Comparison of ENCODE assay signal across 8 cellular contexts in the genomic region with DNA sequence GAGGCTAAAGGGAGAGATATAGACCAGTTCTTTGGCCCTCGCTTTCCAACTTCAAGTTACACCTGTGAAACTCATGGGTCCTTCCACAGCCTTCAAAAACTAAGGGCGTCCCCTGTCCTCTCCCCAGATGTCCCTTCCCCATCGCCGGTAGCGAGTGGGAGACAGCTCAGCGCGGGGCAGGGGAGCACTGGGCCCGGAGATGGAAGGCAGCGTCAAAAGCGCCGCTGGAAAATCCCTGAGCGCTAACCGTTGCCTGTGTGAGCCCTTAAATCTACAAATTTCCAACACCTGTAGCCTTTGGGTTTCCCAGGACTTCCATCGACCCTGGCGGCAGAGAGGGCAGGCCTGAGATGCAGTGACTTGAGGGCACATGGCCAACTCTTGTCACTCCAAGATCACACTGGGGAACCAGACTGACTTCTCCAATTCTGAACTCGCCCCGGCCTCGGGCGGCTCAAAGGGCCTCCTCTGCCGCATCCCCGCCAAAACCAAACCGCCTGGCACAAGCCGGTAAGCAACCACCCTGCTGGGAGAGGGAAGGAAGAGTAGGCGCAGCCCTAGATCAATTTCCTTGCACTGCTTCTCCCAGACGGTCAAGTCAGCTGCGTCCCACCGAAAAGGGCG. TPM values are rescaled to one million over a fixed set of nuclear protein-coding genes. Genes with fewer than 3 reads are reported as not detected.
DNase-seq lines count a peak whose midpoint lies in the region; ATAC-seq, FAIRE-seq and TF ChIP-seq lines count a peak whose summit lies in the region.

No MANE protein-coding gene starts in this region.

- FAIRE-seq in HTR-8/SVneo (lab: Jason Lieb, UNC), result no peak

- peaks cover 5% of the 10 kb centered on the region for H3K36me3 Mint-ChIP-seq in T-helper 2 cell treated with Interferon-gamma antibody and Interleukin-4, amounts not matched to agents 5 μg/mL and 100 μg/mL, for 36 hours (ENCODE audit: low read depth)
- no peaks in the 10 kb centered on the region for H3K36me3 Mint-ChIP-seq in endodermal cell (ENCODE audit: low read depth)

- H3K9ac ChIP-seq in endodermal cell (ENCODE audit: extremely low read depth, low read length, poor library complexity, severe bottlenecking), result no peak overlapping the region

- H3K27me3 Mint-ChIP-seq in T-helper 2 cell treated with Interferon-gamma antibody and Interleukin-4, amounts not matched to agents 5 μg/mL and 100 μg/mL, for 36 hours (ENCODE audit: low read depth), result peaks cover 76% of the 10 kb centered on the region
- peaks cover 80% of the 10 kb centered on the region for H3K27me3 Mint-ChIP-seq in endodermal cell (ENCODE audit: insufficient read depth)

- H3K9me3 ChIP-seq in endodermal cell (ENCODE audit: control insufficient read depth, low read length) (no peaks in the 10 kb centered on the region), upper lobe of right lung (no peaks in the 10 kb centered on the region)

- ATAC-seq in GM21528 (IDR thresholded peaks at IDR 0.05; ENCODE audit: low FRiP score, unreplicated experiment) (peak; percentile 19), upper lobe of right lung (peak; percentile 8)

- no peaks in the 10 kb centered on the region for H3K36me3 ChIP-seq in endodermal cell (ENCODE audit: control insufficient read depth, insufficient read depth, low read length)
- H3K36me3 ChIP-seq in upper lobe of right lung, result no peaks in the 10 kb centered on the region

- TF ChIP-seq CTCF in endodermal cell (conservative IDR thresholded peaks at IDR 0.05), result no peak
- no peak for TF ChIP-seq CTCF in upper lobe of right lung (IDR thresholded peaks at IDR 0.05)

- peaks cover 88% of the 10 kb centered on the region for H3K27me3 ChIP-seq in endodermal cell (ENCODE audit: control insufficient read depth, insufficient read depth, low read length, poor library complexity, severe bottlenecking)
- no peaks in the 10 kb centered on the region for H3K27me3 ChIP-seq in upper lobe of right lung

- H3K27ac Mint-ChIP-seq in T-helper 2 cell treated with Interferon-gamma antibody and Interleukin-4, amounts not matched to agents 5 μg/mL and 100 μg/mL, for 36 hours, result no peak overlapping the region
- no peak overlapping the region for H3K27ac Mint-ChIP-seq in endodermal cell

- in situ Hi-C loops in G401 (cut with HindIII; ENCODE audit: low sequenced_read_pairs), result no loop called here

- H3K4me1 Mint-ChIP-seq in T-helper 2 cell treated with Interferon-gamma antibody and Interleukin-4, amounts not matched to agents 5 μg/mL and 100 μg/mL, for 36 hours (ENCODE audit: low read depth), result peaks cover 29% of the 10 kb centered on the region
- peaks cover 15% of the 10 kb centered on the region for H3K4me1 Mint-ChIP-seq in endodermal cell

- H3K4me1 ChIP-seq in endodermal cell (ENCODE audit: control insufficient read depth, insufficient read depth, low read length), result no peaks in the 10 kb centered on the region
- H3K4me1 ChIP-seq in upper lobe of right lung, result peaks cover 17% of the 10 kb centered on the region

- peak; percentile 49 for DNase-seq in 8988T
- DNase-seq in T-helper 2 cell treated with Interferon-gamma antibody and Interleukin-4, amounts not matched to agents 5 μg/mL and 100 μg/mL, for 36 hours (ENCODE audit: low spot score), result peak; percentile 12
- peak; percentile 81 for DNase-seq in endodermal cell
- peak; percentile 9 for DNase-seq in midbrain (lab: John Stamatoyannopoulos, UW)
- DNase-seq in upper lobe of right lung, result peak; percentile 84
- no peak for DNase-seq in G401 (ENCODE audit: low spot score)
- DNase-seq in HTR-8/SVneo (ENCODE audit: insufficient read length, low spot score), result no peak

- H3K4me3 ChIP-seq in endodermal cell (ENCODE audit: low read length) (peak overlapping the region; percentile 74), upper lobe of right lung (peak overlapping the region; percentile 83)

- intact Hi-C loops in upper lobe of right lung (cut with DNase I), result loop anchor here (10.0 kb wide), 1 partner anchor 282 kb away; no protein-coding TSS in a partner anchor

- no peak overlapping the region for H3K27ac ChIP-seq in endodermal cell (ENCODE audit: low read depth, low read length)
- peak overlapping the region; percentile 93 for H3K27ac ChIP-seq in upper lobe of right lung

- H3K4me3 Mint-ChIP-seq in T-helper 2 cell treated with Interferon-gamma antibody and Interleukin-4, amounts not matched to agents 5 μg/mL and 100 μg/mL, for 36 hours, result peak overlapping the region; percentile 68
- H3K4me3 Mint-ChIP-seq in endodermal cell, result peak overlapping the region; percentile 71

- WGBS in endodermal cell (ENCODE audit: insufficient coverage in 1 of 2, insufficient read length in 1 of 2), 2 experiments, result 30 to 48% methylated on average over 19 to 28 of the region's 28 CpGs

- H3K9me3 Mint-ChIP-seq in T-helper 2 cell treated with Interferon-gamma antibody and Interleukin-4, amounts not matched to agents 5 μg/mL and 100 μg/mL, for 36 hours, result no peaks in the 10 kb centered on the region
- no peaks in the 10 kb centered on the region for H3K9me3 Mint-ChIP-seq in endodermal cell

RNA-seq across cellular contexts. Expression of a gene that starts 0.9 kb away (rescaled TPM):
- total RNA-seq in endodermal cell (1 to 10 TPM; 1.2 to 1.9 TPM), upper lobe of right lung (1,593 TPM)
- polyA plus RNA-seq in endodermal cell (2013, experiment 1 of 2), result 1.2 TPM
- polyA plus RNA-seq in endodermal cell (2013, experiment 2 of 2), result 1.5 TPM
- total RNA-seq in G401 (2014; rRNA removed; shearing (Covaris generic)), result 0.03 TPM in 1 of 2 replicates, not detected in the other

Comparison
In these comparisons a context has a peak if more than half of its experiments do, and no peak if none do; other contexts are left out.
1. DNase-seq: peak in 8988T (single experiment), T-helper 2 cell treated with Interferon-gamma antibody and Interleukin-4, amounts not matched to agents 5 μg/mL and 100 μg/mL, for 36 hours (single experiment), endodermal cell (single experiment), midbrain (single experiment) and upper lobe of right lung (single experiment); none in G401 (single experiment) and HTR-8/SVneo (single experiment).
2. RNA of a gene that starts 0.9 kb away (total RNA-seq): 1,593 TPM in upper lobe of right lung (single experiment); 1.2 to 1.9 TPM in endodermal cell and 0.03 TPM in G401; every median in the first group is over 100 times any median in the second.